21 cellular contexts compared by ENCODE assay signal in the genomic region with DNA sequence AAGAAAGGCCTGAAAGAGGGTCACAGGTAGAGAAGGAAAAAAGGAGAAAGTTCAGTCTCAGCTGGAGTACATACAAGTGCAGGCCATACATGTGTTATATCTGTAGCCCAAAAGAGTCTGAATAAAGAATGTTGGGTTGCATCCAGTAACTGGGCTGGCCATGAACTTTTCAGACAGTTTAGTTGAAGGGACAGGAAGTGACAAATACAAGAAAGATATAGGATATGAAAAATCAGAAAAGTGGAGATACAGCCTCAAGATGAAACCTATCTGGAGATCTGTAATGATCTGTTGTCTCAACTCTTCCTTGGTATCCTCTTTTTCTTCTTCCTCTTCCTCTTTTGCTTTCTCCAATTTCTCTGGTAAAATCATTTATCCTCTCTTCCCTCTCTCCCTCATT.
"Had no signal": no experiment of that assay in that cellular context is flagged by ENCODE, and none has a peak within 500 bp of the region (broad histone marks: within the 10 kb centered on the region; RNA-seq: fewer than 3 reads in every experiment).

No MANE protein-coding gene starts in this region.

- ATAC-seq: activated CD4-positive, alpha-beta T cell treated with anti-CD3 and anti-CD28 coated beads for 36 hours; naive thymus-derived CD8-positive, alpha-beta T cell had no signal

- H3K36me3 ChIP-seq: colonic mucosa, left ventricle myocardium inferior, ovary, prostate gland, vagina had no signal

- H3K4me1 ChIP-seq: colonic mucosa, left ventricle myocardium inferior, prostate gland, testis, vagina had no signal

- H3K4me3 ChIP-seq: colonic mucosa, left ventricle myocardium inferior, ovary, prostate gland, testis, vagina had no signal

- H3K27me3 ChIP-seq: colonic mucosa, ovary, testis, vagina had no signal

- DNase-seq: activated B cell treated with CpG ODN at 0.5 μM for 24 hours; activated CD4-positive, alpha-beta T cell treated with anti-CD3 and anti-CD28 coated beads for 36 hours; activated CD4-positive, alpha-beta T cell treated with anti-CD3 and anti-CD28 coated beads, Interleukin-2, amount 50 U/mL, for 4 hours; activated CD8-positive, alpha-beta memory T cell treated with anti-CD3 and anti-CD28 coated beads for 24 hours; activated CD8-positive, alpha-beta memory T cell treated with anti-CD3 and anti-CD28 coated beads, Interleukin-2, amount 50 U/mL, for 4 hours; activated naive CD4-positive, alpha-beta T cell treated with Interleukin-2 at 50 U/mL for 16 hours; activated naive CD8-positive, alpha-beta T cell treated with anti-CD3 and anti-CD28 coated beads for 36 hours; activated T-cell treated with anti-CD3 and anti-CD28 coated beads, Interleukin-2, amount 50 U/mL, for 24 hours; colonic mucosa; foreskin melanocyte; immature natural killer cell; left ventricle myocardium inferior; mammary epithelial cell; naive thymus-derived CD8-positive, alpha-beta T cell; ovary; stimulated activated CD4-positive, alpha-beta T cell treated with anti-CD3 and anti-CD28 coated beads, Interleukin-2, amount 100 ng/mL, for 48 hours; stimulated activated naive CD4-positive, alpha-beta T cell; T-helper 9 cell; testis had no signal

- H3K9me3 ChIP-seq: colonic mucosa, left ventricle myocardium inferior, ovary, prostate gland, testis, vagina had no signal
